Comparison of ENCODE assay signal across 20 cellular contexts in the genomic region with DNA sequence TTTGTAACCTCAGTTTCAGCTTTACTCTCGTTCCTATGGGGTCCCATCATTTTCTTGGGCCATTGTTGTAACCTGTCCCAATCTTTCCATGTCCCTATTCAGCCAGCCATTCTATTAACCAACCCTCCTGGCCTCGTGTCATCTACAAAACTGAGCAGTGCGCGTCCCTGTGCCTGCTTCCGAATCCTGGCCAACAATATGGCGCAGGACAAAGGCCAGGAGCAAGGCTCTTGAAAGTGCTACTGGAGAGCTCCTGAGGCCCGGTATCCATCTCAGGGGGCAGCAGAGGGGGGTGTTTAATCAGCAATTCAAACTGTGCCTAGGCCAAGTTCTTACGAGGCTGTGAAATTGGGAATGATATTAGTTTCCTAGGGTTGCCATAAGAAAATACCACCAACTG. TPM values are rescaled to one million over a fixed set of nuclear protein-coding genes. Genes with fewer than 3 reads are reported as not detected.
"Had no signal": no experiment of that assay in that cellular context is flagged by ENCODE, and none has a peak within 500 bp of the region (broad histone marks: within the 10 kb centered on the region; RNA-seq: fewer than 3 reads in every experiment).

No MANE protein-coding gene starts in this region.

- H3K9me3 Mint-ChIP-seq: IgD-negative memory B cell had no signal

- H3K27ac Mint-ChIP-seq: IgD-negative memory B cell had no signal

- H3K36me3 Mint-ChIP-seq: IgD-negative memory B cell had no signal

- H3K4me3 Mint-ChIP-seq: IgD-negative memory B cell had no signal

- ATAC-seq: K562 had no signal

- DNase-seq: Kasumi-1, MM.1S, NCI-H1092 treated with DMSO at 0.1 percent for 48 hours, NCI-H1436, NCI-H187, NCI-H2029, NCI-H2081 treated with DMSO at 0.1 percent for 48 hours, NCI-H2171, NCI-H226, NCI-H446, NCI-H510A, NCI-H524 treated with DMSO at 0.1 percent for 48 hours, NCI-H69, NCI-H774, Right ventricle myocardium superior, RPMI8226, SIG-M5 had no signal

- H3K4me1 Mint-ChIP-seq: IgD-negative memory B cell had no signal

RNA-seq across cellular contexts. Expression of gene APLN, which starts 41.2 kb away (rescaled TPM):
- total RNA-seq: K562 had no signal
- polyA plus RNA-seq: IgD-negative memory B cell had no signal

RNA-seq across cellular contexts. Expression of gene XPNPEP2, which starts 42.8 kb away (rescaled TPM):
- total RNA-seq: M059J had no signal
